ENCODE assay signal across 1 cellular context in genomic region chr5:60507687-60508086, GRCh38.
TF ChIP-seq lines count a peak whose summit lies in the region.

No MANE protein-coding gene starts in this region.

TF ChIP-seq in IMR-90, 13 proteins besides CTCF, POLR2A, EP300 and RAD21 (continued from another document):
- no peak for TF ChIP-seq MAFK (IDR thresholded peaks at IDR 0.05; ENCODE audit: low read depth, low read length)
- no peak for TF ChIP-seq CEBPB (IDR thresholded peaks at IDR 0.05; ENCODE audit: low read depth, low read length)
- TF ChIP-seq FOS (IDR thresholded peaks at IDR 0.05; ENCODE audit: low read depth, low read length), result no peak
- no peak for TF ChIP-seq SMC3 (IDR thresholded peaks at IDR 0.05; ENCODE audit: low read depth, low read length)
- no peak for TF ChIP-seq USF2 (IDR thresholded peaks at IDR 0.05; ENCODE audit: low read depth, low read length)
- no peak for TF ChIP-seq CHD1 (IDR thresholded peaks at IDR 0.05; ENCODE audit: low read depth, low read length)
TF ChIP-seq in IMR-90: peak in this region for 0.
